In genomic region chr20:14336667-14337066, GRCh38 we compare ENCODE assay signal across 7 cellular contexts. TPM values are rescaled to one million over a fixed set of nuclear protein-coding genes. Genes with fewer than 3 reads are reported as not detected.
DNase-seq lines count a peak whose midpoint lies in the region; ATAC-seq, FAIRE-seq and TF ChIP-seq lines count a peak whose summit lies in the region.

No MANE protein-coding gene starts in this region.

- BruUV-seq in GM12878 (replicated peaks; lab: Mats Ljungman, UMichigan) = no TSS peak

- DNase-seq in GM12878 (ENCODE audit: low read depth, low spot score) (no peak), left kidney (ENCODE audit: low read depth, low spot score) (peak; percentile 79), erythroblast (lab: John Stamatoyannopoulos, UW) (no peak), SW 1271 (lab: John Stamatoyannopoulos, UW) (no peak), NOMO-1 treated with dmso at 0.1 percent for 144 hours (lab: John Stamatoyannopoulos, UW; ENCODE audit: unreplicated experiment) (no peak)

- intact Hi-C loops in GM12878 (cut with micrococcal nuclease; ENCODE audit: unreplicated experiment) = loop anchor here (1.0 to 10.0 kb wide), 4 partner anchors 496 to 1318 kb away; no protein-coding TSS in a partner anchor

- no peak overlapping the region for H3K27ac ChIP-seq in HUES64 (ENCODE audit: low read depth, low read length)
- no peak overlapping the region for H3K27ac ChIP-seq in GM12878 (ENCODE audit: control insufficient read depth, insufficient read depth)
- peak overlapping the region; percentile 20 for H3K27ac ChIP-seq in thymus (ENCODE audit: low read depth)

- WGBS in HUES64 = 55% methylated on average over 4 of the region's 4 CpGs
- 37% methylated on average over 4 of the region's 4 CpGs for WGBS in GM12878 (ENCODE audit: insufficient coverage, insufficient replicate concordance, low lambda C conversion rate, missing lambda C conversion rate)
- WGBS in thymus = 61% methylated on average over 4 of the region's 4 CpGs

- no peaks in the 10 kb centered on the region for H4K20me1 ChIP-seq in GM12878 (ENCODE audit: control insufficient read depth, insufficient read depth)

- no peak; a peak in 1 of 6 replicates for TF ChIP-seq CTCF in GM12878 (IDR thresholded peaks at IDR 0.05 in 2 of 3, conservative IDR thresholded peaks at IDR 0.05 in 1 of 3; ENCODE audit: control insufficient read depth in 2 of 3, extremely low read depth in 1 of 3, insufficient read depth in 1 of 3, low read depth in 3 of 3, low read length in 3 of 3)

- no peak overlapping the region for H2AFZ ChIP-seq in GM12878 (ENCODE audit: control insufficient read depth, low read depth, low read length)

- SMC1A ChIA-PET in GM12878 (lab: Charles Lee; ENCODE audit: uncharacterized antibody, unreplicated experiment) = interaction anchor here (0.6 to 2.1 kb wide), 6 partner anchors 11 to 1475 kb away, joined by 3 to 12 read pairs (median 7); no protein-coding TSS in a partner anchor

- in situ Hi-C loops in GM12878 (cut with MboI) = loop anchor here (10.0 to 25.0 kb wide), 2 partner anchors 898 to 1326 kb away; no protein-coding TSS in a partner anchor

- no peaks in the 10 kb centered on the region for H3K79me2 ChIP-seq in GM12878 (ENCODE audit: control insufficient read depth, insufficient read depth, low read length)

- POLR2A ChIA-PET in GM12878 (lab: Charles Lee) = no interaction called here

- H3K4me3 ChIP-seq in HUES64 (ENCODE audit: low read length) = peak overlapping the region; percentile 72
- no peak overlapping the region for H3K4me3 ChIP-seq in GM12878
- H3K4me3 ChIP-seq in thymus (ENCODE audit: low read length) = peak overlapping the region; percentile 16

- TF ChIP-seq EP300 in GM12878 (IDR thresholded peaks at IDR 0.05; ENCODE audit: borderline replicate concordance in 1 of 2, control insufficient read depth in 1 of 2, low read depth in 2 of 2, low read length in 2 of 2) = no peak

- TF ChIP-seq RAD21 in GM12878 (IDR thresholded peaks at IDR 0.05; ENCODE audit: insufficient read depth, low read depth, low read length) = no peak

- CTCF ChIA-PET in GM12878 (lab: Yijun Ruan, JAX) = interaction anchor here (0.6 to 3.9 kb wide), 5 partner anchors 8 to 900 kb away, joined by 3 to 25 read pairs (median 5); no protein-coding TSS in a partner anchor

- H3K36me3 ChIP-seq in HUES64 (ENCODE audit: insufficient read depth, low read length) (no peaks in the 10 kb centered on the region), GM12878 (ENCODE audit: control insufficient read depth in 2 of 2, insufficient read depth in 2 of 2, low read length in 1 of 2) (no peaks in the 10 kb centered on the region), thymus (ENCODE audit: control insufficient read depth, insufficient read depth) (no peaks in the 10 kb centered on the region)

- H3K4me2 ChIP-seq in GM12878 (ENCODE audit: control insufficient read depth, insufficient read depth) = no peak overlapping the region

- peak; percentile 54 for ATAC-seq in GM12878

- FAIRE-seq in GM12878 (lab: Jason Lieb, UNC) = no peak

- RAD21 ChIA-PET in GM12878 (lab: Charles Lee; ENCODE audit: unreplicated experiment) = interaction anchor here (1.1 to 2.1 kb wide), 4 partner anchors 21 to 1318 kb away, joined by 3 to 22 read pairs (median 14); no protein-coding TSS in a partner anchor

- TF ChIP-seq POLR2A in GM12878 (IDR thresholded peaks at IDR 0.05; ENCODE audit: low read depth, low read length) = no peak
- no peak for TF ChIP-seq POLR2A in erythroblast (IDR thresholded peaks at IDR 0.05; ENCODE audit: low read length)

- H3K4me1 ChIP-seq in HUES64 (ENCODE audit: insufficient read depth, low read length) (peaks cover 38% of the 10 kb centered on the region), GM12878 (ENCODE audit: control insufficient read depth, insufficient read depth, low read length) (no peaks in the 10 kb centered on the region), thymus (ENCODE audit: control insufficient read depth, insufficient read depth, low read length) (no peaks in the 10 kb centered on the region)

- peak overlapping the region; percentile 46; the same call in 1 of the 2 replicates for H3K9ac ChIP-seq in HUES64 (ENCODE audit: low read depth, low read length)
- no peak overlapping the region for H3K9ac ChIP-seq in GM12878 (ENCODE audit: control insufficient read depth, insufficient read depth, low read length)

- H3K27me3 ChIP-seq in HUES64 (ENCODE audit: insufficient read depth, low read length) (peaks cover 1% of the 10 kb centered on the region; the same call in 1 of the 2 replicates), GM12878 (replicated peaks in 1 of 2; ENCODE audit: control insufficient read depth in 2 of 2, insufficient read depth in 2 of 2, low read length in 1 of 2) (no peaks in the 10 kb centered on the region), thymus (ENCODE audit: control insufficient read depth, insufficient read depth) (no peaks in the 10 kb centered on the region)

- H3K9me3 ChIP-seq in HUES64 (ENCODE audit: insufficient read depth, low read depth, low read length) (no peaks in the 10 kb centered on the region), GM12878 (replicated peaks; ENCODE audit: control insufficient read depth, insufficient read depth, low read length) (no peaks in the 10 kb centered on the region), thymus (ENCODE audit: control insufficient read depth) (no peaks in the 10 kb centered on the region)

TF ChIP-seq in GM12878, 131 proteins besides CTCF, POLR2A, EP300 and RAD21 (continues in another document):
- TF ChIP-seq MXI1 (IDR thresholded peaks at IDR 0.05; ENCODE audit: low read depth, low read length) = no peak
- no peak for TF ChIP-seq ZNF217 (IDR thresholded peaks at IDR 0.05)
- TF ChIP-seq MYB (IDR thresholded peaks at IDR 0.05; ENCODE audit: borderline replicate concordance, low read depth, low read length) = no peak
- TF ChIP-seq HCFC1 (IDR thresholded peaks at IDR 0.05; ENCODE audit: low read length) = no peak
- no peak for TF ChIP-seq PML (IDR thresholded peaks at IDR 0.05; ENCODE audit: low read length)
- no peak for TF ChIP-seq PAX5 (IDR thresholded peaks at IDR 0.05; ENCODE audit: borderline replicate concordance, low read depth, low read length)
- TF ChIP-seq, protein P1, sequence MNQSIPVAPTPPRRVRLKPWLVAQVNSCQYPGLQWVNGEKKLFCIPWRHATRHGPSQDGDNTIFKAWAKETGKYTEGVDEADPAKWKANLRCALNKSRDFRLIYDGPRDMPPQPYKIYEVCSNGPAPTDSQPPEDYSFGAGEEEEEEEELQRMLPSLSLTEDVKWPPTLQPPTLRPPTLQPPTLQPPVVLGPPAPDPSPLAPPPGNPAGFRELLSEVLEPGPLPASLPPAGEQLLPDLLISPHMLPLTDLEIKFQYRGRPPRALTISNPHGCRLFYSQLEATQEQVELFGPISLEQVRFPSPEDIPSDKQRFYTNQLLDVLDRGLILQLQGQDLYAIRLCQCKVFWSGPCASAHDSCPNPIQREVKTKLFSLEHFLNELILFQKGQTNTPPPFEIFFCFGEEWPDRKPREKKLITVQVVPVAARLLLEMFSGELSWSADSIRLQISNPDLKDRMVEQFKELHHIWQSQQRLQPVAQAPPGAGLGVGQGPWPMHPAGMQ (IDR thresholded peaks at IDR 0.05; ENCODE audit: borderline replicate concordance) = no peak
- no peak for TF ChIP-seq ZNF274 (IDR thresholded peaks at IDR 0.05; ENCODE audit: insufficient read depth, insufficient read length)
- TF ChIP-seq, protein P2, sequence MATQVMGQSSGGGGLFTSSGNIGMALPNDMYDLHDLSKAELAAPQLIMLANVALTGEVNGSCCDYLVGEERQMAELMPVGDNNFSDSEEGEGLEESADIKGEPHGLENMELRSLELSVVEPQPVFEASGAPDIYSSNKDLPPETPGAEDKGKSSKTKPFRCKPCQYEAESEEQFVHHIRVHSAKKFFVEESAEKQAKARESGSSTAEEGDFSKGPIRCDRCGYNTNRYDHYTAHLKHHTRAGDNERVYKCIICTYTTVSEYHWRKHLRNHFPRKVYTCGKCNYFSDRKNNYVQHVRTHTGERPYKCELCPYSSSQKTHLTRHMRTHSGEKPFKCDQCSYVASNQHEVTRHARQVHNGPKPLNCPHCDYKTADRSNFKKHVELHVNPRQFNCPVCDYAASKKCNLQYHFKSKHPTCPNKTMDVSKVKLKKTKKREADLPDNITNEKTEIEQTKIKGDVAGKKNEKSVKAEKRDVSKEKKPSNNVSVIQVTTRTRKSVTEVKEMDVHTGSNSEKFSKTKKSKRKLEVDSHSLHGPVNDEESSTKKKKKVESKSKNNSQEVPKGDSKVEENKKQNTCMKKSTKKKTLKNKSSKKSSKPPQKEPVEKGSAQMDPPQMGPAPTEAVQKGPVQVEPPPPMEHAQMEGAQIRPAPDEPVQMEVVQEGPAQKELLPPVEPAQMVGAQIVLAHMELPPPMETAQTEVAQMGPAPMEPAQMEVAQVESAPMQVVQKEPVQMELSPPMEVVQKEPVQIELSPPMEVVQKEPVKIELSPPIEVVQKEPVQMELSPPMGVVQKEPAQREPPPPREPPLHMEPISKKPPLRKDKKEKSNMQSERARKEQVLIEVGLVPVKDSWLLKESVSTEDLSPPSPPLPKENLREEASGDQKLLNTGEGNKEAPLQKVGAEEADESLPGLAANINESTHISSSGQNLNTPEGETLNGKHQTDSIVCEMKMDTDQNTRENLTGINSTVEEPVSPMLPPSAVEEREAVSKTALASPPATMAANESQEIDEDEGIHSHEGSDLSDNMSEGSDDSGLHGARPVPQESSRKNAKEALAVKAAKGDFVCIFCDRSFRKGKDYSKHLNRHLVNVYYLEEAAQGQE (IDR thresholded peaks at IDR 0.05; ENCODE audit: low read depth, low read length) = no peak
- no peak for TF ChIP-seq TBL1XR1 (IDR thresholded peaks at IDR 0.05; ENCODE audit: low read depth, low read length)

RNA-seq across cellular contexts. Expression of gene FLRT3, which starts 0.7 kb away (rescaled TPM):
- 10.2 TPM for polyA plus RNA-seq in HUES64 (2013, experiment 1 of 2)
- 11.6 TPM for polyA plus RNA-seq in HUES64 (2013, experiment 2 of 2)
- not detected in 2 replicates for total RNA-seq in GM12878 (2013; cell fraction: nucleolus; rRNA removed)
- total RNA-seq in GM12878 (2014; rRNA removed) (0.06 and 0.16 TPM in 2 replicates), GM12878 (2014; rRNA removed; fragmentation: Illumina TruSeq; extraction: Trizol) (0.31 and 0.37 TPM in 2 replicates), GM12878 (2021) (0.11 and 0.23 TPM in 2 replicates)
- polyA plus RNA-seq in GM12878 (2011; ENCODE audit: low read depth) = not detected
- polyA plus RNA-seq in GM12878 (2011; rRNA removed) (1.9 and 2.4 TPM in 2 replicates), GM12878 (2014; fragmentation: Illumina TruSeq; extraction: Trizol) (0.21 and 0.35 TPM in 2 replicates), GM12878 (2014; fragmentation: Nextera tagmentation; extraction: Ambion mirVana) (1 to 10 TPM in 1 of 2 experiments, under 1 TPM in 1; 0.47 to 1.0 TPM), GM12878 (2014; rRNA removed) (0.08 and 0.13 TPM in 2 replicates), GM12878 (2016; fragmentation: Nextera tagmentation; extraction: Ambion mirVana) (under 1 TPM; 0.09 to 0.26 TPM), thymus (7.5 TPM)
- 0.95 and 1.0 TPM in 2 replicates for polyA plus RNA-seq in GM12878 (2011; cell fraction: cytosol; rRNA removed)
- 1.3 and 2.0 TPM in 2 replicates for polyA plus RNA-seq in GM12878 (2011; cell fraction: nucleus; rRNA removed)
- 0.07 TPM in 1 of 2 replicates, not detected in the other for polyA plus RNA-seq in GM12878 (2012)
- 2.1 and 3.0 TPM in 2 replicates for polyA minus RNA-seq in GM12878 (2011; rRNA and poly(A)+ RNA removed)
- 0.80 and 2.1 TPM in 2 replicates for polyA minus RNA-seq in GM12878 (2011; cell fraction: cytosol; rRNA and poly(A)+ RNA removed)
- polyA minus RNA-seq in GM12878 (2011; cell fraction: nucleus; rRNA and poly(A)+ RNA removed) = 1.2 and 2.5 TPM in 2 replicates
